Comparison of ENCODE assay signal across 1 cellular context in genomic region chr17:82098939-82099765, GRCh38.
TF ChIP-seq lines count a peak whose summit lies in the region.

No MANE protein-coding gene starts in this region.

TF ChIP-seq in HEK293, 187 proteins besides CTCF, POLR2A, EP300 and RAD21 (continued from another document and continues in another):
- TF ChIP-seq PRDM10 (tag by site-specific recombination; IDR thresholded peaks at IDR 0.05) (peak; percentile 35; the same call in 1 of the 2 replicates), TRIM28 (IDR thresholded peaks at IDR 0.05; ENCODE audit: borderline replicate concordance, low read length) (no peak), IKZF3 (tag by site-specific recombination; IDR thresholded peaks at IDR 0.05) (no peak), ZNF202 (tag by site-specific recombination; IDR thresholded peaks at IDR 0.05; ENCODE audit: borderline replicate concordance) (no peak), SCRT2 (tag by site-specific recombination; IDR thresholded peaks at IDR 0.05) (peak; percentile 92), ZBTB1 (tag by site-specific recombination; IDR thresholded peaks at IDR 0.05) (peak; percentile 68; the same call in 1 of the 2 replicates), ZNF747 (tag by site-specific recombination; IDR thresholded peaks at IDR 0.05) (no peak), ELK4 (IDR thresholded peaks at IDR 0.05; ENCODE audit: borderline replicate concordance, low read depth, low read length) (no peak), ZBTB7A (tag by site-specific recombination; IDR thresholded peaks at IDR 0.05; ENCODE audit: low read depth) (no peak; the same call in 1 of the 2 replicates), ZNF670 (tag by site-specific recombination; IDR thresholded peaks at IDR 0.05; ENCODE audit: low read depth) (no peak), ZNF148 (tag by site-specific recombination; IDR thresholded peaks at IDR 0.05; ENCODE audit: borderline replicate concordance) (no peak), KLF1 (tag by site-specific recombination; IDR thresholded peaks at IDR 0.05) (peak; percentile 74), ZNF624 (tag by site-specific recombination; IDR thresholded peaks at IDR 0.05) (no peak), ZNF521 (tag by site-specific recombination; IDR thresholded peaks at IDR 0.05) (no peak), AEBP2 (tag by site-specific recombination; IDR thresholded peaks at IDR 0.05; ENCODE audit: borderline replicate concordance) (no peak), ZNF132 (tag by site-specific recombination; IDR thresholded peaks at IDR 0.05; ENCODE audit: borderline replicate concordance) (no peak), ZNF837 (tag by site-specific recombination; IDR thresholded peaks at IDR 0.05) (0 out of 2 replicates have a peak, but pooled peaks have one; percentile 61), KLF16 (tag by site-specific recombination; IDR thresholded peaks at IDR 0.05) (peak; percentile 62; the same call in 1 of the 2 replicates), ZNF155 (tag by site-specific recombination; IDR thresholded peaks at IDR 0.05) (no peak), ZNF19 (tag by site-specific recombination; IDR thresholded peaks at IDR 0.05; ENCODE audit: low read depth) (no peak), ZNF660 (tag by site-specific recombination; IDR thresholded peaks at IDR 0.05) (no peak), KLF17 (tag by site-specific recombination; IDR thresholded peaks at IDR 0.05) (peak; percentile 77), ZNF645 (tag by site-specific recombination; IDR thresholded peaks at IDR 0.05) (no peak), ZNF184 (tag by site-specific recombination; IDR thresholded peaks at IDR 0.05) (no peak), HOXD13 (CRISPR knock-in tag; IDR thresholded peaks at IDR 0.05; ENCODE audit: borderline replicate concordance) (no peak), ZNF76 (tag by site-specific recombination; IDR thresholded peaks at IDR 0.05; ENCODE audit: borderline replicate concordance, low read depth) (no peak; the same call in 1 of the 2 replicates), ZNF544 (tag by site-specific recombination; IDR thresholded peaks at IDR 0.05) (no peak), MEIS1 (CRISPR knock-in tag; IDR thresholded peaks at IDR 0.05; ENCODE audit: borderline replicate concordance) (no peak), ZNF626 (tag by site-specific recombination; IDR thresholded peaks at IDR 0.05) (no peak), ZNF398 (tag by site-specific recombination; IDR thresholded peaks at IDR 0.05) (peak; percentile 16; the same call in 1 of the 2 replicates), KLF10 (tag by site-specific recombination; IDR thresholded peaks at IDR 0.05) (no peak), SP3 (tag by site-specific recombination; IDR thresholded peaks at IDR 0.05) (peak; percentile 60), ZNF692 (tag by site-specific recombination; IDR thresholded peaks at IDR 0.05) (peak; percentile 15; the same call in 1 of the 2 replicates), ZNF221 (tag by site-specific recombination; IDR thresholded peaks at IDR 0.05; ENCODE audit: borderline replicate concordance) (no peak), PRDM6 (tag by site-specific recombination; IDR thresholded peaks at IDR 0.05) (no peak), ZNF37A (tag by site-specific recombination; IDR thresholded peaks at IDR 0.05) (no peak), ZNF639 (tag by site-specific recombination; IDR thresholded peaks at IDR 0.05) (no peak), ZNF510 (tag by site-specific recombination; IDR thresholded peaks at IDR 0.05; ENCODE audit: insufficient replicate concordance) (no peak)
